ENCODE assay signal across 1 cellular context in genomic region chr11:118415739-118416068, GRCh38.
TF ChIP-seq lines count a peak whose summit lies in the region.

No MANE protein-coding gene starts in this region.

TF ChIP-seq in A549, 52 proteins besides CTCF, POLR2A, EP300 and RAD21 (continued from another document):
- TF ChIP-seq FOSL2 (IDR thresholded peaks at IDR 0.05) (0 out of 2 replicates have a peak, but pooled peaks have one; percentile 24), FOSL2 (CRISPR knock-in tag; IDR thresholded peaks at IDR 0.05) (peak; percentile 39; the same call in 1 of the 2 replicates)
